ENCODE assay signal across 21 cellular contexts in genomic region chr2:170689481-170689880, GRCh38. TPM values are rescaled to one million over a fixed set of nuclear protein-coding genes. Genes with fewer than 3 reads are reported as not detected.
A peak's percentile ranks its signal among the peaks of the same experiment; 100 is the strongest.
DNase-seq lines count a peak whose midpoint lies in the region; ATAC-seq, FAIRE-seq and TF ChIP-seq lines count a peak whose summit lies in the region.
"Had no signal": no experiment of that assay in that cellular context is flagged by ENCODE, and none has a peak within 500 bp of the region (broad histone marks: within the 10 kb centered on the region; RNA-seq: fewer than 3 reads in every experiment).

No MANE protein-coding gene starts in this region.

- H2BK20ac ChIP-seq in H9 (ENCODE audit: low read depth, low read length, poor library complexity, severe bottlenecking), result no peak overlapping the region

- no peak overlapping the region for H3T11ph ChIP-seq in H9 (ENCODE audit: low read length)

- H3K9me3 ChIP-seq in K562 (replicated peaks; ENCODE audit: control insufficient read depth, insufficient read depth, low read depth, low read length), result no peaks in the 10 kb centered on the region
- H3K9me3 ChIP-seq in H9 (ENCODE audit: control insufficient read depth, low read depth, low read length), result no peaks in the 10 kb centered on the region

- H3K18ac ChIP-seq in H9 (ENCODE audit: insufficient read length, low read depth, low read length), result no peak overlapping the region

- peaks cover 16 to 17% of the 10 kb centered on the region in 2 experiments for H3K4me1 Mint-ChIP-seq in H9
- H3K4me1 Mint-ChIP-seq in activated naive CD4-positive, alpha-beta T cell treated with anti-CD3 and anti-CD28 coated beads for 36 hours (ENCODE audit: low read depth), result no peaks in the 10 kb centered on the region
- H3K4me1 Mint-ChIP-seq: CD14-positive monocyte had no signal

- TF ChIP-seq CTCF in K562 (IDR thresholded peaks at IDR 0.05 in 2 of 3, conservative IDR thresholded peaks at IDR 0.05 in 1 of 3; ENCODE audit: insufficient read depth in 2 of 3, low read depth in 1 of 3, low read length in 3 of 3) (no peak), foreskin keratinocyte (conservative IDR thresholded peaks at IDR 0.05) (no peak), H9 (conservative IDR thresholded peaks at IDR 0.05) (no peak)

- no peak overlapping the region for H2BK120ac ChIP-seq in H9 (ENCODE audit: low read depth, low read length, poor library complexity, severe bottlenecking)

- TF ChIP-seq RAD21 in K562 (CRISPR knock-in tag; conservative IDR thresholded peaks at IDR 0.05 in 1 of 2, IDR thresholded peaks at IDR 0.05 in 1 of 2), result no peak

- no peak overlapping the region for H4K91ac ChIP-seq in H9 (ENCODE audit: insufficient read length, low read depth, low read length)

- H4K5ac ChIP-seq in H9 (ENCODE audit: insufficient read length, low read depth, low read length), result no peak overlapping the region

- no peak; the same call in 2 of the 3 replicates for ATAC-seq in K562
- peak; percentile 48 for ATAC-seq in foreskin keratinocyte
- ATAC-seq in HG03139 (IDR thresholded peaks at IDR 0.05; ENCODE audit: unreplicated experiment), result no peak
- no peak for ATAC-seq in SK-N-SH treated with all-trans-retinoic acid at 6 μM for 48 hours
- ATAC-seq: CD8-positive, alpha-beta T cell had no signal

- no peak overlapping the region for H3K4ac ChIP-seq in H9 (ENCODE audit: low read depth, low read length)

- H2AFZ ChIP-seq in K562 (ENCODE audit: low read depth, low read length) (no peak overlapping the region), H9 (ENCODE audit: low read length) (no peak overlapping the region)

- H3K4me1 ChIP-seq in K562 (replicated peaks in 1 of 2; ENCODE audit: control insufficient read depth in 2 of 2, insufficient read depth in 2 of 2, low read length in 2 of 2) (no peaks in the 10 kb centered on the region), foreskin keratinocyte (no peaks in the 10 kb centered on the region), H9 (ENCODE audit: insufficient read depth, low read length) (peaks cover 5% of the 10 kb centered on the region; the same call in 1 of the 2 replicates)

- H3K4me3 Mint-ChIP-seq in H9, result no peak overlapping the region
- H3K4me3 Mint-ChIP-seq in activated naive CD4-positive, alpha-beta T cell treated with anti-CD3 and anti-CD28 coated beads for 36 hours, result no peak overlapping the region
- H3K4me3 Mint-ChIP-seq: CD14-positive monocyte; CD8-positive, alpha-beta T cell had no signal

- H4K20me1 ChIP-seq in K562 (replicated peaks; ENCODE audit: control insufficient read depth, insufficient read depth, low read length), result no peaks in the 10 kb centered on the region
- no peaks in the 10 kb centered on the region for H4K20me1 ChIP-seq in H9 (ENCODE audit: control insufficient read depth, insufficient read depth, insufficient read length)

- H3K9me1 ChIP-seq in K562 (ENCODE audit: control insufficient read depth, insufficient read depth, low read length), result no peaks in the 10 kb centered on the region

- no peak for TF ChIP-seq POLR2A in K562 (conservative IDR thresholded peaks at IDR 0.05)

- H3K79me1 ChIP-seq in H9 (ENCODE audit: insufficient read depth, low read depth, low read length, poor library complexity, severe bottlenecking), result no peaks in the 10 kb centered on the region

- CTCF ChIA-PET in K562 (lab: Yijun Ruan, JAX; ENCODE audit: low intra/inter-chr PET ratio), result no interaction called here
- CTCF ChIA-PET in activated naive CD4-positive, alpha-beta T cell treated with anti-CD3 and anti-CD28 coated beads for 36 hours (lab: Charles Lee), result no interaction called here

- H3K9ac ChIP-seq in K562 (ENCODE audit: insufficient read depth in 1 of 2, low read depth in 2 of 2, low read length in 2 of 2) (no peak overlapping the region), H9 (ENCODE audit: extremely low read depth, insufficient read length, low read length) (no peak overlapping the region)

- no peak for FAIRE-seq in K562 (lab: Jason Lieb, UNC)
- FAIRE-seq: D721Med, GM12892, H54 had no signal

- H2BK5ac ChIP-seq in H9 (ENCODE audit: insufficient read length, low read length), result no peak overlapping the region

- no peak overlapping the region for H4K8ac ChIP-seq in H9 (replicated peaks; ENCODE audit: insufficient read length, low read depth, low read length)

- H2BK15ac ChIP-seq in H9 (ENCODE audit: low read depth, low read length), result no peak overlapping the region

- POLR2A ChIA-PET in K562 (lab: Yijun Ruan, JAX), result no interaction called here

- intact Hi-C loops in K562 (cut with micrococcal nuclease), result no loop called here
- intact Hi-C loops in activated naive CD4-positive, alpha-beta T cell treated with anti-CD3 and anti-CD28 coated beads for 36 hours (cut with micrococcal nuclease), result no loop called here

- H3K14ac ChIP-seq in H9 (ENCODE audit: insufficient read depth, low read length), result no peak overlapping the region

- H3K27me3 Mint-ChIP-seq in H9 (ENCODE audit: low read depth), result no peaks in the 10 kb centered on the region
- H3K27me3 Mint-ChIP-seq in activated naive CD4-positive, alpha-beta T cell treated with anti-CD3 and anti-CD28 coated beads for 36 hours (ENCODE audit: low read depth), result no peaks in the 10 kb centered on the region

- in situ Hi-C loops in K562 (cut with MboI), result no loop called here

- DNase-seq in HT-29 (ENCODE audit: low spot score) (peak; percentile 60), K562 (ENCODE audit: extremely low read depth in 1 of 4, low spot score in 3 of 4) (no peak), foreskin keratinocyte (no peak), renal cortical epithelial cell (ENCODE audit: low read depth) (peak; percentile 88), H9 (no peak)
- no peak for DNase-seq in activated naive CD4-positive, alpha-beta T cell treated with anti-CD3 and anti-CD28 coated beads for 36 hours
- DNase-seq: CD8-positive, alpha-beta T cell; COR-L47; DMS153; DND-41; GDM1; IMR-90 had no signal

- no peak for TF ChIP-seq EP300 in K562 (IDR thresholded peaks at IDR 0.05; ENCODE audit: low read length)

- H3K27ac ChIP-seq in K562 (ENCODE audit: extremely low read depth, low read depth, low read length) (no peak overlapping the region), foreskin keratinocyte (no peak overlapping the region), H9 (ENCODE audit: insufficient read length, low read depth, low read length) (no peak overlapping the region)
- H3K27ac ChIP-seq: 22Rv1 had no signal

- no peak overlapping the region for H2BK12ac ChIP-seq in H9 (ENCODE audit: insufficient read length, low read depth, low read length)

- no peaks in the 10 kb centered on the region for H3K36me3 ChIP-seq in K562 (ENCODE audit: control insufficient read depth, insufficient read depth, low read length)

- H3K56ac ChIP-seq in H9 (ENCODE audit: insufficient read length, low read depth, low read length), result no peak overlapping the region

- H2AK5ac ChIP-seq in H9 (ENCODE audit: insufficient read length, low read length), result no peak overlapping the region

- no TSS peak for BruUV-seq in K562 (replicated peaks; lab: Mats Ljungman, UMichigan)

- H3K23ac ChIP-seq in H9 (ENCODE audit: insufficient read length, low read depth, low read length), result no peak overlapping the region

- H3K23me2 ChIP-seq in H9 (ENCODE audit: insufficient read length, low read depth, low read length, poor library complexity, severe bottlenecking), result no peaks in the 10 kb centered on the region

- 35% methylated on average over 5 of the region's 5 CpGs for WGBS in K562 (ENCODE audit: insufficient coverage, low coverage, missing lambda C conversion rate)
- WGBS in H9 (ENCODE audit: extremely low coverage, insufficient read length, low lambda C conversion rate), result no CpG with 5 or more reads among the region's 5 CpGs

- no peak overlapping the region for H3K4me2 ChIP-seq in K562 (ENCODE audit: insufficient read depth, low read length)
- H3K4me2 ChIP-seq in H9 (ENCODE audit: insufficient read depth, insufficient read length, low read length), result no peak overlapping the region

- H3K27ac Mint-ChIP-seq in H9, result peak overlapping the region in 1 of 3 experiments; percentile 38; a peak in 2 of 7 replicates
- H3K27ac Mint-ChIP-seq in activated naive CD4-positive, alpha-beta T cell treated with anti-CD3 and anti-CD28 coated beads for 36 hours, result no peak overlapping the region
- H3K27ac Mint-ChIP-seq: CD14-positive monocyte; CD8-positive, alpha-beta T cell had no signal

- no peaks in the 10 kb centered on the region for H3K27me3 ChIP-seq in K562 (ENCODE audit: control insufficient read depth in 2 of 2, insufficient read depth in 2 of 2, low read length in 2 of 2)
- H3K27me3 ChIP-seq in foreskin keratinocyte, result no peaks in the 10 kb centered on the region
- no peaks in the 10 kb centered on the region for H3K27me3 ChIP-seq in H9 (ENCODE audit: insufficient read depth, low read length)

- no peaks in the 10 kb centered on the region for H3K9me3 Mint-ChIP-seq in H9
- H3K9me3 Mint-ChIP-seq in activated naive CD4-positive, alpha-beta T cell treated with anti-CD3 and anti-CD28 coated beads for 36 hours, result no peaks in the 10 kb centered on the region
- H3K9me3 Mint-ChIP-seq: CD14-positive monocyte; CD8-positive, alpha-beta T cell had no signal

- H3K36me3 Mint-ChIP-seq in H9 (ENCODE audit: insufficient read depth in 1 of 3, low read depth in 3 of 3), result no peaks in the 10 kb centered on the region
- no peaks in the 10 kb centered on the region for H3K36me3 Mint-ChIP-seq in activated naive CD4-positive, alpha-beta T cell treated with anti-CD3 and anti-CD28 coated beads for 36 hours (ENCODE audit: low read depth)
- H3K36me3 Mint-ChIP-seq: CD14-positive monocyte; CD8-positive, alpha-beta T cell had no signal

- H3K79me2 ChIP-seq in K562 (ENCODE audit: control insufficient read depth, insufficient read depth, low read length) (no peaks in the 10 kb centered on the region), H9 (ENCODE audit: insufficient read depth, low read length) (no peaks in the 10 kb centered on the region)

- H3K4me3 ChIP-seq in K562, result no peak overlapping the region

RNA-seq across cellular contexts. Expression of gene SP5, which starts 25.7 kb away (rescaled TPM):
- 12.8 and 15.1 TPM in 2 replicates for total RNA-seq in HT-29 (2014; rRNA removed; shearing (Covaris generic))
- not detected in 2 replicates for total RNA-seq in K562 (2011; cell fraction: chromatin; rRNA removed; ENCODE audit: low replicate concordance)
- 0.26 TPM in 1 of 2 replicates, not detected in the other for total RNA-seq in K562 (2011; cell fraction: nucleolus; rRNA removed)
- 0.31 TPM in 1 of 2 replicates, not detected in the other for total RNA-seq in K562 (2011; cell fraction: nucleoplasm; rRNA removed)
- total RNA-seq in K562 (2014; rRNA removed), result 0.59 and 0.65 TPM in 2 replicates
- 0.07 TPM in 1 of 2 replicates, not detected in the other for total RNA-seq in K562 (2014; rRNA removed; fragmentation: Illumina TruSeq; extraction: Trizol)
- total RNA-seq in K562 (2015; rRNA removed; fragmentation: Illumina TruSeq; extraction: Trizol), result 0.25 and 0.30 TPM in 2 replicates
- 1.7 and 1.8 TPM in 2 replicates for total RNA-seq in K562 (2021)
- 0.06 and 0.31 TPM in 2 replicates for polyA plus RNA-seq in K562 (2011; rRNA removed)
- polyA plus RNA-seq in K562 (2011; cell fraction: cytosol; rRNA removed), result 0.22 and 0.57 TPM in 2 replicates
- polyA plus RNA-seq in K562 (2011; cell fraction: nucleus; rRNA removed), result 0.24 and 0.46 TPM in 2 replicates
- 0.78 and 1.1 TPM in 2 replicates for polyA plus RNA-seq in K562 (2012)
- not detected in 2 replicates for polyA plus RNA-seq in K562 (2014; fragmentation: Illumina TruSeq; extraction: Trizol)
- polyA plus RNA-seq in K562 (2014; fragmentation: Nextera tagmentation; extraction: Ambion mirVana), result under 1 TPM; 0.03 TPM
- polyA plus RNA-seq in K562 (2014; rRNA removed), result 0.67 and 0.99 TPM in 2 replicates
- polyA minus RNA-seq in K562 (2011; rRNA and poly(A)+ RNA removed), result 0.09 TPM in 1 of 2 replicates, not detected in the other
- polyA minus RNA-seq in K562 (2011; cell fraction: cytosol; rRNA and poly(A)+ RNA removed), result not detected in 2 replicates
- 0.27 and 1.1 TPM in 2 replicates for polyA minus RNA-seq in K562 (2011; cell fraction: nucleus; rRNA and poly(A)+ RNA removed)
- 0.07 TPM in 1 of 2 replicates, not detected in the other for total RNA-seq in foreskin keratinocyte
- polyA plus RNA-seq in foreskin keratinocyte, result 0.03 TPM in 2 replicates
- total RNA-seq in renal cortical epithelial cell, result 0.10 and 0.69 TPM in 2 replicates
- total RNA-seq in H9 (2021), result 1.7 and 2.2 TPM in 2 replicates
- not detected for total RNA-seq in activated naive CD4-positive, alpha-beta T cell treated with anti-CD3 and anti-CD28 coated beads for 36 hours
- total RNA-seq: A673; CD8-positive, alpha-beta T cell; IMR-90 had no signal
- polyA plus RNA-seq: BJ, CD14-positive monocyte, IMR-90 had no signal

Comparison
In these comparisons a context has a peak if more than half of its experiments do, and no peak if none do; other contexts are left out.
1. DNase-seq: peak in HT-29 (single experiment) and renal cortical epithelial cell (single experiment); none in K562 (0 of 4), foreskin keratinocyte (0 of 2), H9 (single experiment) and activated naive CD4-positive, alpha-beta T cell treated with anti-CD3 and anti-CD28 coated beads for 36 hours (single experiment).